27 cellular contexts compared by ENCODE assay signal in genomic region chr3:185767324-185767688, GRCh38. TPM values are rescaled to one million over a fixed set of nuclear protein-coding genes. Genes with fewer than 3 reads are reported as not detected.
DNase-seq lines count a peak whose midpoint lies in the region; ATAC-seq and TF ChIP-seq lines count a peak whose summit lies in the region.
"Had no signal": no experiment of that assay in that cellular context is flagged by ENCODE, and none has a peak within 500 bp of the region (broad histone marks: within the 10 kb centered on the region; RNA-seq: fewer than 3 reads in every experiment).

No MANE protein-coding gene starts in this region.

- ATAC-seq in SK-N-SH treated with all-trans-retinoic acid at 6 μM for 48 hours (no peak), PC-3 (no peak), GM23338 (no peak), GM18861 (IDR thresholded peaks at IDR 0.05; ENCODE audit: unreplicated experiment) (no peak)

- H3K27me3 Mint-ChIP-seq in endothelial cell (ENCODE audit: unreplicated experiment) (peaks cover 2% of the 10 kb centered on the region), GM23338 (ENCODE audit: insufficient read depth, low read depth, poor library complexity) (peaks cover 6% of the 10 kb centered on the region)

- POLR2A ChIA-PET in SK-N-SH (lab: Yijun Ruan, JAX) = no interaction called here
- POLR2A ChIA-PET in PC-3 (lab: Charles Lee; ENCODE audit: unreplicated experiment) = no interaction called here

- H3K9ac ChIP-seq in SK-N-SH = no peak overlapping the region
- no peak overlapping the region for H3K9ac ChIP-seq in PC-3 (ENCODE audit: low read length)
- H3K9ac ChIP-seq in smooth muscle cell (ENCODE audit: low read depth) = no peak overlapping the region
- H3K9ac ChIP-seq: BLaER1 treated with 17β-estradiol and CSF1 and Interleukin-3, amounts not matched to agents 10 nM and 100 nM had no signal

- TF ChIP-seq CTCF in SK-N-SH (IDR thresholded peaks at IDR 0.05) = no peak
- TF ChIP-seq CTCF in PC-3 (conservative IDR thresholded peaks at IDR 0.05; ENCODE audit: low read depth, low read length) = no peak
- no peak for TF ChIP-seq CTCF in endothelial cell (IDR thresholded peaks at IDR 0.05; ENCODE audit: unreplicated experiment)
- no peak for TF ChIP-seq CTCF in smooth muscle cell (IDR thresholded peaks at IDR 0.05; ENCODE audit: borderline replicate concordance, insufficient read depth, poor library complexity, severe bottlenecking)
- TF ChIP-seq CTCF in GM23338 (conservative IDR thresholded peaks at IDR 0.05; ENCODE audit: low read depth in 2 of 2) = no peak

- H3K4me1 ChIP-seq in SK-N-SH (ENCODE audit: control insufficient read depth in 1 of 2, insufficient read depth in 2 of 2, low read depth in 1 of 2, low read length in 1 of 2) (peaks cover 0 to 36% of the 10 kb centered on the region in 2 experiments), PC-3 (ENCODE audit: insufficient read depth, low read length) (peaks cover 32% of the 10 kb centered on the region), smooth muscle cell (ENCODE audit: low read depth) (peaks cover 21% of the 10 kb centered on the region), GM23338 (ENCODE audit: insufficient read depth) (peaks cover 38% of the 10 kb centered on the region)
- H3K4me1 ChIP-seq: Caco-2 had no signal

- H3F3A ChIP-seq in SK-N-SH (replicated peaks; ENCODE audit: insufficient read depth) (no peaks in the 10 kb centered on the region), PC-3 (ENCODE audit: low read length, unreplicated experiment) (no peaks in the 10 kb centered on the region), smooth muscle cell (ENCODE audit: low read depth) (no peaks in the 10 kb centered on the region), GM23338 (replicated peaks; ENCODE audit: low read depth) (0 out of 2 replicates have a peak, but pooled peaks cover 11% of the 10 kb centered on the region)

- H3K9me3 Mint-ChIP-seq in endothelial cell (ENCODE audit: unreplicated experiment) (no peaks in the 10 kb centered on the region), GM23338 (no peaks in the 10 kb centered on the region)
- H3K9me3 Mint-ChIP-seq: IgD-negative memory B cell had no signal

- no peak for TF ChIP-seq RAD21 in SK-N-SH (IDR thresholded peaks at IDR 0.05; ENCODE audit: low read length)

- peaks cover 100% of the 10 kb centered on the region for H3K79me2 ChIP-seq in SK-N-SH (ENCODE audit: insufficient read depth)
- peaks cover 97% of the 10 kb centered on the region for H3K79me2 ChIP-seq in PC-3 (ENCODE audit: low read length)
- peaks cover 100% of the 10 kb centered on the region for H3K79me2 ChIP-seq in smooth muscle cell (ENCODE audit: low read depth)
- peaks cover 92% of the 10 kb centered on the region for H3K79me2 ChIP-seq in GM23338 (replicated peaks; ENCODE audit: insufficient read depth)

- intact Hi-C loops in PC-3 (cut with micrococcal nuclease) = loop anchor here (2.0 kb wide), 1 partner anchor 107 kb away; no protein-coding TSS in a partner anchor

- no TSS peak for BruUV-seq in PC-3 (replicated peaks; lab: Mats Ljungman, UMichigan)

- no peak for DNase-seq in SK-N-SH
- no peak for DNase-seq in PC-3
- no peak for DNase-seq in endothelial cell (ENCODE audit: low spot score)
- no peak for DNase-seq in smooth muscle cell (lab: John Stamatoyannopoulos, UW; ENCODE audit: unreplicated experiment)
- no peak for DNase-seq in GM23338 (ENCODE audit: low spot score)
- DNase-seq in superior temporal gyrus (ENCODE audit: extremely low spot score) = no peak
- DNase-seq: ACHN; Caco-2; CD4-positive, alpha-beta memory T cell; DND-41; Karpas-422; NCI-H1048; NCI-H1417 treated with DMSO at 0.1 percent for 48 hours; NCI-H187 treated with DMSO at 0.1 percent for 48 hours; NCI-H2107; NCI-H446 treated with DMSO at 0.1 percent for 48 hours; NCI-H526 treated with DMSO at 0.1 percent for 48 hours; PC-9; RPMI8226; SHP77 treated with DMSO at 0.1 percent for 48 hours had no signal

- H3K27me3 ChIP-seq in SK-N-SH (ENCODE audit: insufficient read depth) = no peaks in the 10 kb centered on the region
- no peaks in the 10 kb centered on the region for H3K27me3 ChIP-seq in PC-3 (ENCODE audit: low read length)
- no peaks in the 10 kb centered on the region for H3K27me3 ChIP-seq in smooth muscle cell (ENCODE audit: low read depth)
- no peaks in the 10 kb centered on the region for H3K27me3 ChIP-seq in GM23338 (ENCODE audit: insufficient read depth)
- H3K27me3 ChIP-seq: BLaER1 treated with 17β-estradiol and CSF1 and Interleukin-3, amounts not matched to agents 10 nM and 100 nM; MG63 had no signal

- peaks cover 64% of the 10 kb centered on the region for H3K4me1 Mint-ChIP-seq in endothelial cell (ENCODE audit: unreplicated experiment)
- H3K4me1 Mint-ChIP-seq in GM23338 = peaks cover 74% of the 10 kb centered on the region
- H3K4me1 Mint-ChIP-seq: CD4-positive, alpha-beta memory T cell had no signal

- H3K36me3 Mint-ChIP-seq in endothelial cell (ENCODE audit: low read depth, unreplicated experiment) = no peaks in the 10 kb centered on the region
- no peaks in the 10 kb centered on the region for H3K36me3 Mint-ChIP-seq in GM23338 (ENCODE audit: low read depth)
- H3K36me3 Mint-ChIP-seq: CD4-positive, alpha-beta memory T cell; IgD-negative memory B cell had no signal

- H4K20me1 ChIP-seq in SK-N-SH (ENCODE audit: insufficient read depth) (peaks cover 94% of the 10 kb centered on the region), PC-3 (ENCODE audit: low read length) (peaks cover 26% of the 10 kb centered on the region), smooth muscle cell (ENCODE audit: low read depth) (peaks cover 100% of the 10 kb centered on the region), GM23338 (replicated peaks; ENCODE audit: insufficient read depth) (peaks cover 47% of the 10 kb centered on the region; the same call in 1 of the 2 replicates)
- H4K20me1 ChIP-seq: BLaER1 treated with 17β-estradiol and CSF1 and Interleukin-3, amounts not matched to agents 10 nM and 100 nM had no signal

- H2AFZ ChIP-seq in SK-N-SH (ENCODE audit: low read depth) (no peak overlapping the region), PC-3 (ENCODE audit: low read length) (no peak overlapping the region), smooth muscle cell (ENCODE audit: low read depth) (no peak overlapping the region), GM23338 (no peak overlapping the region)
- H2AFZ ChIP-seq: PC-9 had no signal

- H3K9me3 ChIP-seq in SK-N-SH (no peaks in the 10 kb centered on the region), PC-3 (ENCODE audit: low read length) (no peaks in the 10 kb centered on the region), smooth muscle cell (replicated peaks; ENCODE audit: low read depth) (no peaks in the 10 kb centered on the region)
- H3K9me3 ChIP-seq: BLaER1 treated with 17β-estradiol and CSF1 and Interleukin-3, amounts not matched to agents 10 nM and 100 nM; Caco-2; MG63 had no signal

- peak overlapping the region in 1 of 2 experiments; percentile 5; a peak in 1 of 4 replicates for H3K27ac ChIP-seq in SK-N-SH (ENCODE audit: low read depth in 2 of 2, low read length in 1 of 2)
- H3K27ac ChIP-seq in PC-3 (ENCODE audit: low read length) = no peak overlapping the region
- peak overlapping the region; percentile 5 for H3K27ac ChIP-seq in smooth muscle cell (ENCODE audit: low read depth)
- no peak overlapping the region for H3K27ac ChIP-seq in GM23338 (ENCODE audit: low read depth)
- H3K27ac ChIP-seq: 22Rv1; BLaER1 treated with 17β-estradiol and CSF1 and Interleukin-3, amounts not matched to agents 10 nM and 100 nM; PC-9; SK-N-MC had no signal

- H3K9me2 ChIP-seq in SK-N-SH (no peaks in the 10 kb centered on the region), PC-3 (replicated peaks; ENCODE audit: low read length) (no peaks in the 10 kb centered on the region), GM23338 (ENCODE audit: insufficient read depth) (no peaks in the 10 kb centered on the region)

- H3K27ac Mint-ChIP-seq in endothelial cell (ENCODE audit: unreplicated experiment) = peak overlapping the region; percentile 54
- no peak overlapping the region for H3K27ac Mint-ChIP-seq in GM23338
- H3K27ac Mint-ChIP-seq: CD4-positive, alpha-beta memory T cell; IgD-negative memory B cell had no signal

- no peak overlapping the region for H3K4me3 Mint-ChIP-seq in endothelial cell (ENCODE audit: unreplicated experiment)
- no peak overlapping the region for H3K4me3 Mint-ChIP-seq in GM23338
- H3K4me3 Mint-ChIP-seq: CD4-positive, alpha-beta memory T cell; IgD-negative memory B cell had no signal

- H3K36me3 ChIP-seq in SK-N-SH (replicated peaks in 1 of 2; ENCODE audit: control insufficient read depth in 1 of 2, insufficient read depth in 2 of 2, low read length in 1 of 2) (peaks cover 0 to 3% of the 10 kb centered on the region in 2 experiments), PC-3 (ENCODE audit: low read depth, low read length) (no peaks in the 10 kb centered on the region; the same call in 1 of the 2 replicates), smooth muscle cell (ENCODE audit: low read depth) (no peaks in the 10 kb centered on the region), GM23338 (ENCODE audit: insufficient read depth) (no peaks in the 10 kb centered on the region)
- H3K36me3 ChIP-seq: BLaER1 treated with 17β-estradiol and CSF1 and Interleukin-3, amounts not matched to agents 10 nM and 100 nM; MG63 had no signal

- CTCF ChIA-PET in SK-N-SH (lab: Yijun Ruan, JAX) (interaction anchor here (0.9 to 13.1 kb wide), 5 partner anchors 32 to 106 kb away, joined by 3 to 194 read pairs (median 3); no protein-coding TSS in a partner anchor), PC-3 (lab: Charles Lee) (interaction anchor here (1.0 to 1.5 kb wide), 3 partner anchors 33 to 107 kb away, joined by 3 to 10 read pairs (median 5); no protein-coding TSS in a partner anchor)

- H3K4me3 ChIP-seq in SK-N-SH (ENCODE audit: low read depth in 2 of 2, low read length in 1 of 2) (no peak overlapping the region), PC-3 (ENCODE audit: low read length) (no peak overlapping the region), smooth muscle cell (no peak overlapping the region), GM23338 (no peak overlapping the region)
- H3K4me3 ChIP-seq: BLaER1 treated with 17β-estradiol and CSF1 and Interleukin-3, amounts not matched to agents 10 nM and 100 nM; MG63; PC-9; SK-N-MC had no signal

- TF ChIP-seq EP300 in SK-N-SH (IDR thresholded peaks at IDR 0.05; ENCODE audit: borderline replicate concordance in 1 of 2, low read depth in 1 of 2, low read length in 1 of 2) = no peak

- peak overlapping the region; percentile 25; the same call in 1 of the 2 replicates for H3K4me2 ChIP-seq in SK-N-SH
- H3K4me2 ChIP-seq in PC-3 (ENCODE audit: low read length) = peak overlapping the region; percentile 19
- peak overlapping the region; percentile 41 for H3K4me2 ChIP-seq in smooth muscle cell
- H3K4me2 ChIP-seq in GM23338 = no peak overlapping the region
- H3K4me2 ChIP-seq: BLaER1 treated with 17β-estradiol and CSF1 and Interleukin-3, amounts not matched to agents 10 nM and 100 nM; PC-9 had no signal

RNA-seq across cellular contexts. Expression of gene IGF2BP2, which starts 57.5 kb away (rescaled TPM):
- 5.4 and 5.9 TPM in 2 replicates for polyA plus RNA-seq in SK-N-SH (2012; rRNA removed)
- 11.2 and 11.8 TPM in 2 replicates for polyA plus RNA-seq in SK-N-SH (2012; cell fraction: cytosol; rRNA removed)
- polyA plus RNA-seq in SK-N-SH (2012; cell fraction: nucleus; rRNA removed) = 25.0 and 29.3 TPM in 2 replicates
- total RNA-seq in PC-3 (2014; rRNA removed) = 81.2 and 105 TPM in 2 replicates
- 165 TPM for total RNA-seq in endothelial cell (ENCODE audit: unreplicated experiment)
- 59.2 and 73.7 TPM in 2 replicates for total RNA-seq in smooth muscle cell
- 80.6 and 105 TPM in 2 replicates for polyA plus RNA-seq in smooth muscle cell
- 84.5 and 87.4 TPM in 2 replicates for total RNA-seq in GM23338 (2014; rRNA removed; shearing (Covaris generic))
- polyA plus RNA-seq in GM23338 (2016; fragmentation: Nextera tagmentation; extraction: Ambion mirVana) = 79.6 and 82.9 TPM in 2 replicates
- total RNA-seq: CD4-positive, alpha-beta memory T cell had no signal
- polyA plus RNA-seq: CD4-positive, alpha-beta memory T cell; IgD-negative memory B cell had no signal
